In the genomic region with DNA sequence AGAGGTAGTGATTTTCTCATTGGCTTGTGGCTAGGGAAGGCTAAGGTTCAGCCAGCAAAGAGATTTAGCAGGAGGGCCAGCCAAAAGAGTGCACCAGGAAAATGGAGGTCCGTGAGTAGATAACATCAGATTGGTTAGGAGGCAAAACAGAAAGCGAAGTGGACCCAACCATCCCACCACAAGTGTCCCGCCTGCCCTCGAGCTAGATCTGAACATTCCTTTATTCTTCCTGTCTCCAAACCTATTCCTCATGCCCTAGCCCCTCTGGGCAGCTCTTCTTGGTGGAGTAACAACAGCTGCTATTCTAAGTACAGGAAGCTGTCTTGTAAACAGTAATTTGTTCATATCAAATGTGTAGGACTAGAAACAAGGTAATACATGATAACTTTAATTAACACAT, we compare ENCODE assay signal across 25 cellular contexts.
"Had no signal": no experiment of that assay in that cellular context is flagged by ENCODE, and none has a peak within 500 bp of the region (broad histone marks: within the 10 kb centered on the region; RNA-seq: fewer than 3 reads in every experiment).

No MANE protein-coding gene starts in this region.

- H3K4me2 ChIP-seq: hepatocyte had no signal

- FAIRE-seq: islet of Langerhans had no signal

- H3K4me3 ChIP-seq: gastroesophageal sphincter, heart left ventricle, hepatocyte, left lung, psoas muscle, sigmoid colon, skin epidermis, spleen, thoracic aorta, tibial nerve, upper lobe of left lung, uterus had no signal

- H3K27ac ChIP-seq: epithelial cell of prostate, gastroesophageal sphincter, heart left ventricle, hepatocyte, left lung, neutrophil, psoas muscle, sigmoid colon, skin epidermis, spleen, thoracic aorta, tibial nerve, upper lobe of left lung, uterus had no signal

- DNase-seq: effector CD8-positive, alpha-beta T cell; endodermal cell; foreskin fibroblast; heart left ventricle; left cardiac atrium; left lung; mammary epithelial cell; natural killer cell; psoas muscle; right cardiac atrium; sigmoid colon; spleen; stimulated activated CD4-positive, alpha-beta T cell treated with anti-CD3 and anti-CD28 coated beads, Interleukin-2, amount 100 ng/mL, for 48 hours; stimulated activated naive B cell treated with anti-CD40 and anti-IgM and Interleukin-4, amounts not matched to agents 10 μg/mL and 1 μg/mL and 100 μg/mL, for 72 hours; upper lobe of left lung; uterus had no signal

- H3K36me3 ChIP-seq: gastroesophageal sphincter, heart left ventricle, left lung, neutrophil, sigmoid colon, spleen, thoracic aorta, tibial nerve, upper lobe of left lung, uterus had no signal

- H3K27me3 ChIP-seq: gastroesophageal sphincter, hepatocyte, left lung, sigmoid colon, spleen, tibial nerve, upper lobe of left lung, uterus had no signal

- H3K4me3 Mint-ChIP-seq: endodermal cell; natural killer cell; stimulated activated naive B cell treated with anti-CD40 and anti-IgM and Interleukin-4, amounts not matched to agents 10 μg/mL and 1 μg/mL and 100 μg/mL, for 72 hours; stimulated activated naive CD8-positive, alpha-beta T cell treated with anti-CD3 and anti-CD28 coated beads, Interleukin-15, Interleukin-2, amounts not matched to agents 100 ng/mL and 50 ng/mL, for 24 hours had no signal

- H3K4me1 ChIP-seq: psoas muscle, sigmoid colon, uterus had no signal

- H3K79me2 ChIP-seq: hepatocyte had no signal

- H3K9me3 Mint-ChIP-seq: endodermal cell; natural killer cell; stimulated activated naive B cell treated with anti-CD40 and anti-IgM and Interleukin-4, amounts not matched to agents 10 μg/mL and 1 μg/mL and 100 μg/mL, for 72 hours; stimulated activated naive CD8-positive, alpha-beta T cell treated with anti-CD3 and anti-CD28 coated beads, Interleukin-15, Interleukin-2, amounts not matched to agents 100 ng/mL and 50 ng/mL, for 24 hours had no signal

- H3K36me3 Mint-ChIP-seq: natural killer cell; stimulated activated naive B cell treated with anti-CD40 and anti-IgM and Interleukin-4, amounts not matched to agents 10 μg/mL and 1 μg/mL and 100 μg/mL, for 72 hours had no signal

- H3K27ac Mint-ChIP-seq: endodermal cell; natural killer cell; stimulated activated naive B cell treated with anti-CD40 and anti-IgM and Interleukin-4, amounts not matched to agents 10 μg/mL and 1 μg/mL and 100 μg/mL, for 72 hours; stimulated activated naive CD8-positive, alpha-beta T cell treated with anti-CD3 and anti-CD28 coated beads, Interleukin-15, Interleukin-2, amounts not matched to agents 100 ng/mL and 50 ng/mL, for 24 hours had no signal

- H3K9me3 ChIP-seq: gastroesophageal sphincter, heart left ventricle, left lung, neutrophil, psoas muscle, sigmoid colon, spleen, thoracic aorta, tibial nerve, upper lobe of left lung, uterus had no signal
